8 cellular contexts compared by ENCODE assay signal in genomic region chr17:40290629-40291296, GRCh38. TPM values are rescaled to one million over a fixed set of nuclear protein-coding genes. Genes with fewer than 3 reads are reported as not detected.
A peak's percentile ranks its signal among the peaks of the same experiment; 100 is the strongest.
DNase-seq lines count a peak whose midpoint lies in the region; ATAC-seq and TF ChIP-seq lines count a peak whose summit lies in the region.

No MANE protein-coding gene starts in this region.

- H3K4me1 ChIP-seq in Panc1 (ENCODE audit: control insufficient read depth, insufficient read depth, low read length): peaks cover 12% of the 10 kb centered on the region
- H3K4me1 ChIP-seq in breast epithelium: peaks cover 0 to 4% of the 10 kb centered on the region in 2 donors

- H3K27me3 ChIP-seq in H7 (ENCODE audit: control insufficient read depth, insufficient read depth, low read length): no peaks in the 10 kb centered on the region
- no peaks in the 10 kb centered on the region for H3K27me3 ChIP-seq in Panc1 (ENCODE audit: control insufficient read depth, insufficient read depth, low read length)
- no peaks in the 10 kb centered on the region for H3K27me3 ChIP-seq in breast epithelium

- H3K27ac ChIP-seq in Panc1 (ENCODE audit: low read length) (peak overlapping the region; percentile 10; the same call in 1 of the 2 replicates), breast epithelium (no peak overlapping the region)

- DNase-seq in COR-L47 (lab: John Stamatoyannopoulos, UW) (peak; percentile 57), H7 (peak; percentile 58), Panc1 (ENCODE audit: low read depth, low spot score) (peak; percentile 59), breast epithelium (ENCODE audit: low spot score in 2 of 2) (no peak), medulla oblongata (ENCODE audit: extremely low spot score) (peak; percentile 75)
- DNase-seq in activated CD4-positive, CD25-positive, alpha-beta regulatory T cell treated with anti-CD3 and anti-CD28 coated beads, Interleukin-2, amount 50 U/mL, for 72 hours: no peak
- no peak for DNase-seq in activated T-cell treated with anti-CD3 and anti-CD28 coated beads, Interleukin-2, amount 50 U/mL, for 4 hours

- no peaks in the 10 kb centered on the region for H3K27me3 Mint-ChIP-seq in activated T-cell treated with anti-CD3 and anti-CD28 coated beads, Interleukin-2, amount 50 U/mL, for 4 hours (ENCODE audit: low read depth)

- peaks cover 9% of the 10 kb centered on the region for H3K36me3 Mint-ChIP-seq in activated T-cell treated with anti-CD3 and anti-CD28 coated beads, Interleukin-2, amount 50 U/mL, for 4 hours (ENCODE audit: insufficient read depth)

- intact Hi-C loops in Panc1 (cut with micrococcal nuclease; ENCODE audit: unreplicated experiment): loop anchor here (1.0 kb wide), 1 partner anchor 89 kb away; no protein-coding TSS in a partner anchor
- intact Hi-C loops in breast epithelium (cut with DNase I; ENCODE audit: low total_unique reads): no loop called here

- POLR2A ChIA-PET in Panc1 (lab: Charles Lee): no interaction called here

- CTCF ChIA-PET in Panc1 (lab: Charles Lee): interaction anchor here (0.7 to 1.1 kb wide), 4 partner anchors 72 to 177 kb away, joined by 4 to 13 read pairs (median 6); partner anchors contain the start of gene WIPF2

- H3K9me3 ChIP-seq in Panc1 (ENCODE audit: control insufficient read depth, insufficient read depth, low read depth, low read length): no peaks in the 10 kb centered on the region
- no peaks in the 10 kb centered on the region for H3K9me3 ChIP-seq in breast epithelium

- H3K9me3 Mint-ChIP-seq in activated T-cell treated with anti-CD3 and anti-CD28 coated beads, Interleukin-2, amount 50 U/mL, for 4 hours: no peaks in the 10 kb centered on the region

- no peak for TF ChIP-seq POLR2A in breast epithelium (IDR thresholded peaks at IDR 0.05)

- peak; percentile 76 for TF ChIP-seq CTCF in Panc1 (IDR thresholded peaks at IDR 0.05)
- peak in 2 of 3 donors; percentile 51 for TF ChIP-seq CTCF in breast epithelium (IDR thresholded peaks at IDR 0.05)

- no peak overlapping the region for H3K4me3 Mint-ChIP-seq in activated T-cell treated with anti-CD3 and anti-CD28 coated beads, Interleukin-2, amount 50 U/mL, for 4 hours

- no TSS peak for BruUV-seq in Panc1 (replicated peaks; lab: Mats Ljungman, UMichigan)

- ATAC-seq in Panc1: no peak
- no peak for ATAC-seq in HG03378 (IDR thresholded peaks at IDR 0.05; ENCODE audit: unreplicated experiment)
- no peak for ATAC-seq in activated T-cell treated with anti-CD3 and anti-CD28 coated beads, Interleukin-2, amount 50 U/mL, for 4 hours

- peaks cover 29% of the 10 kb centered on the region for H3K4me1 Mint-ChIP-seq in activated T-cell treated with anti-CD3 and anti-CD28 coated beads, Interleukin-2, amount 50 U/mL, for 4 hours (ENCODE audit: low read depth)

- H3K36me3 ChIP-seq in H7 (replicated peaks; ENCODE audit: control insufficient read depth, insufficient read depth, low read length) (peaks cover 26% of the 10 kb centered on the region), Panc1 (ENCODE audit: control insufficient read depth, insufficient read depth, low read length) (peaks cover 15% of the 10 kb centered on the region), breast epithelium (no peaks in the 10 kb centered on the region)

- H3K4me3 ChIP-seq in H7 (ENCODE audit: insufficient read depth, low read depth, low read length) (no peak overlapping the region), Panc1 (ENCODE audit: low read depth in 2 of 2, low read length in 2 of 2) (no peak overlapping the region), breast epithelium (no peak overlapping the region)

- in situ Hi-C loops in Panc1 (cut with HindIII; ENCODE audit: low pct_unique_long_range_greater_than_20kb, low sequenced_read_pairs): no loop called here

RNA-seq across cellular contexts. Expression of gene CDC6, which starts 3.1 kb away (rescaled TPM):
- 80.8 and 83.6 TPM in 2 replicates for total RNA-seq in H7 (2014; rRNA removed; shearing (Covaris generic))
- total RNA-seq in Panc1 (2021; ENCODE audit: unreplicated experiment) (66.3 TPM), breast epithelium (under 1 TPM; 0.29 to 0.98 (median 0.80) TPM)
- polyA plus RNA-seq in Panc1 (2012; ENCODE audit: insufficient read length): 24.3 TPM
- total RNA-seq in activated T-cell treated with anti-CD3 and anti-CD28 coated beads, Interleukin-2, amount 50 U/mL, for 4 hours: 10 to 100 TPM; 67.3 to 94.0 (median 83.6) TPM

RNA-seq across cellular contexts. Expression of gene RARA, which starts 18.2 kb away (rescaled TPM):
- 19.3 and 22.1 TPM in 2 replicates for total RNA-seq in H7 (2014; rRNA removed; shearing (Covaris generic))
- total RNA-seq in Panc1 (2021; ENCODE audit: unreplicated experiment) (55.6 TPM), breast epithelium (10 to 100 TPM; 14.2 to 31.2 (median 25.2) TPM)
- polyA plus RNA-seq in Panc1 (2012; ENCODE audit: insufficient read length): 59.9 TPM
- 10 to 100 TPM; 46.5 to 61.9 (median 48.7) TPM for total RNA-seq in activated T-cell treated with anti-CD3 and anti-CD28 coated beads, Interleukin-2, amount 50 U/mL, for 4 hours

Comparison
In these comparisons a context has a peak if more than half of its experiments do, and no peak if none do; other contexts are left out.
1. DNase-seq: peak in COR-L47 (single experiment), H7 (single experiment), Panc1 (single experiment) and medulla oblongata (single experiment); none in breast epithelium (0 of 2), activated CD4-positive, CD25-positive, alpha-beta regulatory T cell treated with anti-CD3 and anti-CD28 coated beads, Interleukin-2, amount 50 U/mL, for 72 hours (single experiment) and activated T-cell treated with anti-CD3 and anti-CD28 coated beads, Interleukin-2, amount 50 U/mL, for 4 hours (single experiment).
2. RNA of gene CDC6, which starts 3.1 kb away (total RNA-seq): 67.3 to 94.0 TPM in activated T-cell treated with anti-CD3 and anti-CD28 coated beads, Interleukin-2, amount 50 U/mL, for 4 hours, 80.8 to 83.6 TPM in H7 and 66.3 TPM in Panc1 (single experiment); 0.29 to 0.98 TPM in breast epithelium; every median in the first group is over 10 times any median in the second.